Comparison of ENCODE assay signal across 8 cellular contexts in genomic region chr12:54294152-54294913, GRCh38. TPM values are rescaled to one million over a fixed set of nuclear protein-coding genes. Genes with fewer than 3 reads are reported as not detected.
A peak's percentile ranks its signal among the peaks of the same experiment; 100 is the strongest.
DNase-seq lines count a peak whose midpoint lies in the region; ATAC-seq, FAIRE-seq and TF ChIP-seq lines count a peak whose summit lies in the region.

No MANE protein-coding gene starts in this region.

- CTCF ChIA-PET in A673 (lab: Charles Lee), result interaction anchor here (1.2 kb wide), 1 partner anchor 34 kb away, joined by 3 read pairs; no protein-coding TSS in a partner anchor
- CTCF ChIA-PET in activated CD4-positive, alpha-beta memory T cell treated with anti-CD3 and anti-CD28 coated beads, Interleukin-2, amount 10 ng/mL, durations not matched to agents 7 days and 5 days (lab: Charles Lee), result interaction anchor here (0.7 to 6.7 kb wide), 16 partner anchors 8 to 330 kb away, joined by 3 to 72 read pairs (median 6); partner anchors contain the start of genes CBX5, COPZ1 and HNRNPA1

- intact Hi-C loops in A673 (cut with micrococcal nuclease; ENCODE audit: unreplicated experiment) (loop anchor here (2.0 kb wide), 2 partner anchors 66 to 74 kb away; no protein-coding TSS in a partner anchor), thyroid gland (cut with DNase I) (loop anchor here (5.0 kb wide), 2 partner anchors 33 to 68 kb away; partner anchors contain the start of genes COPZ1 and GPR84)

- H3K27ac ChIP-seq in A673 (ENCODE audit: low read depth, low read length, poor library complexity, severe bottlenecking) (no peak overlapping the region), endodermal cell (ENCODE audit: low read depth, low read length) (no peak overlapping the region), thyroid gland (no peak overlapping the region)

- H3K4me3 ChIP-seq in A673 (ENCODE audit: low read depth, low read length, poor library complexity, severe bottlenecking) (no peak overlapping the region), endodermal cell (ENCODE audit: low read length) (no peak overlapping the region), thyroid gland (replicated peaks in 1 of 3) (no peak overlapping the region)

- H3K27me3 ChIP-seq in A673 (replicated peaks; ENCODE audit: insufficient read depth, low read depth, low read length, poor library complexity) (peaks cover under 1% of the 10 kb centered on the region), endodermal cell (ENCODE audit: control insufficient read depth, insufficient read depth, low read length, poor library complexity, severe bottlenecking) (no peaks in the 10 kb centered on the region), thyroid gland (no peaks in the 10 kb centered on the region)

- H3K27ac Mint-ChIP-seq in activated CD4-positive, alpha-beta memory T cell treated with anti-CD3 and anti-CD28 coated beads, Interleukin-2, amount 10 ng/mL, durations not matched to agents 7 days and 5 days, result no peak overlapping the region
- no peak overlapping the region for H3K27ac Mint-ChIP-seq in endodermal cell

- 79 to 92% methylated on average over 5 to 8 of the region's 9 CpGs for WGBS in endodermal cell (ENCODE audit: insufficient coverage in 1 of 2, insufficient read length in 1 of 2), 2 experiments
- WGBS in thyroid gland, 2 donors, result 72% methylated on average over 9 of the region's 9 CpGs

- no peak for DNase-seq in A673 (ENCODE audit: low spot score)
- DNase-seq in GM12891 (ENCODE audit: insufficient read length, low spot score), result peak; percentile 55
- DNase-seq in NAMALWA (ENCODE audit: low spot score), result peak; percentile 55
- peak; percentile 75 for DNase-seq in activated CD4-positive, alpha-beta memory T cell treated with anti-CD3 and anti-CD28 coated beads, Interleukin-2, amount 10 ng/mL, durations not matched to agents 7 days and 5 days
- peak; percentile 97 for DNase-seq in endodermal cell
- DNase-seq in myocyte (ENCODE audit: low read depth), result peak; percentile 62
- DNase-seq in thyroid gland, result peak; percentile 32 to 47

- H3K4me1 ChIP-seq in A673 (ENCODE audit: insufficient read depth, low read length, poor library complexity, severe bottlenecking) (no peaks in the 10 kb centered on the region), endodermal cell (ENCODE audit: control insufficient read depth, insufficient read depth, low read length) (peaks cover 7% of the 10 kb centered on the region), thyroid gland (no peaks in the 10 kb centered on the region)

- no peak for ATAC-seq in HG02840 (IDR thresholded peaks at IDR 0.05; ENCODE audit: low FRiP score, unreplicated experiment)

- no peak for FAIRE-seq in GM12891 (lab: Jason Lieb, UNC)

- H3K27me3 Mint-ChIP-seq in activated CD4-positive, alpha-beta memory T cell treated with anti-CD3 and anti-CD28 coated beads, Interleukin-2, amount 10 ng/mL, durations not matched to agents 7 days and 5 days, result peaks cover 18% of the 10 kb centered on the region
- H3K27me3 Mint-ChIP-seq in endodermal cell (ENCODE audit: insufficient read depth), result peaks cover 4% of the 10 kb centered on the region

- H3K9me3 ChIP-seq in A673 (ENCODE audit: low read depth, low read length, poor library complexity, severe bottlenecking) (no peaks in the 10 kb centered on the region), endodermal cell (ENCODE audit: control insufficient read depth, low read length) (no peaks in the 10 kb centered on the region), thyroid gland (no peaks in the 10 kb centered on the region)

- TF ChIP-seq POLR2A in GM12891 (IDR thresholded peaks at IDR 0.05; ENCODE audit: low read depth, low read length), result no peak
- TF ChIP-seq POLR2A in thyroid gland (IDR thresholded peaks at IDR 0.05), result no peak

- no TSS peak for BruUV-seq in A673 (replicated peaks; lab: Mats Ljungman, UMichigan)

- H3K36me3 ChIP-seq in A673 (ENCODE audit: insufficient read depth, low read length, poor library complexity, severe bottlenecking) (no peaks in the 10 kb centered on the region), endodermal cell (ENCODE audit: control insufficient read depth, insufficient read depth, low read length) (no peaks in the 10 kb centered on the region), thyroid gland (no peaks in the 10 kb centered on the region)

- H3K9me3 Mint-ChIP-seq in activated CD4-positive, alpha-beta memory T cell treated with anti-CD3 and anti-CD28 coated beads, Interleukin-2, amount 10 ng/mL, durations not matched to agents 7 days and 5 days, result no peaks in the 10 kb centered on the region
- no peaks in the 10 kb centered on the region for H3K9me3 Mint-ChIP-seq in endodermal cell

- H3K9ac ChIP-seq in endodermal cell (ENCODE audit: extremely low read depth, low read length, poor library complexity, severe bottlenecking), result no peak overlapping the region

- peaks cover 12% of the 10 kb centered on the region for H3K4me1 Mint-ChIP-seq in activated CD4-positive, alpha-beta memory T cell treated with anti-CD3 and anti-CD28 coated beads, Interleukin-2, amount 10 ng/mL, durations not matched to agents 7 days and 5 days
- peaks cover 16% of the 10 kb centered on the region for H3K4me1 Mint-ChIP-seq in endodermal cell

- no peaks in the 10 kb centered on the region for H3K36me3 Mint-ChIP-seq in activated CD4-positive, alpha-beta memory T cell treated with anti-CD3 and anti-CD28 coated beads, Interleukin-2, amount 10 ng/mL, durations not matched to agents 7 days and 5 days (ENCODE audit: low read depth)
- no peaks in the 10 kb centered on the region for H3K36me3 Mint-ChIP-seq in endodermal cell (ENCODE audit: low read depth)

- no peak overlapping the region for H3K4me3 Mint-ChIP-seq in activated CD4-positive, alpha-beta memory T cell treated with anti-CD3 and anti-CD28 coated beads, Interleukin-2, amount 10 ng/mL, durations not matched to agents 7 days and 5 days
- no peak overlapping the region for H3K4me3 Mint-ChIP-seq in endodermal cell

- POLR2A ChIA-PET in A673 (lab: Charles Lee; ENCODE audit: low non-redundant PET), result no interaction called here
- POLR2A ChIA-PET in activated CD4-positive, alpha-beta memory T cell treated with anti-CD3 and anti-CD28 coated beads, Interleukin-2, amount 10 ng/mL, durations not matched to agents 7 days and 5 days (lab: Charles Lee), result interaction anchor here (1.2 to 7.5 kb wide), 6 partner anchors 8 to 65 kb away, joined by 3 to 60 read pairs (median 12); partner anchors contain the start of genes CBX5, COPZ1 and HNRNPA1

- TF ChIP-seq CTCF in A673 (conservative IDR thresholded peaks at IDR 0.05; ENCODE audit: low read depth, low read length) (peak; percentile 85), endodermal cell (conservative IDR thresholded peaks at IDR 0.05) (peak; percentile 91), thyroid gland (IDR thresholded peaks at IDR 0.05) (peak; percentile 37 to 74 (median 64))

TF ChIP-seq in GM12891, 5 proteins besides CTCF, POLR2A, EP300 and RAD21:
- TF ChIP-seq TAF1 (IDR thresholded peaks at IDR 0.05; ENCODE audit: low read depth, low read length) (no peak), POU2F2 (IDR thresholded peaks at IDR 0.05; ENCODE audit: low read depth, low read length) (no peak), POLR2AphosphoS5 (IDR thresholded peaks at IDR 0.05; ENCODE audit: low read depth, low read length) (no peak), SPI1 (IDR thresholded peaks at IDR 0.05; ENCODE audit: low read depth, low read length) (no peak), PAX5 (IDR thresholded peaks at IDR 0.05; ENCODE audit: insufficient read depth, low read length, severe bottlenecking) (no peak)

RNA-seq across cellular contexts. Expression of gene NFE2, which starts 6.5 kb away (rescaled TPM):
- not detected in 2 replicates for total RNA-seq in A673 (2021)
- not detected for polyA plus RNA-seq in GM12891 (2012; ENCODE audit: low read depth, missing spikeins)
- total RNA-seq in activated CD4-positive, alpha-beta memory T cell treated with anti-CD3 and anti-CD28 coated beads, Interleukin-2, amount 10 ng/mL, durations not matched to agents 7 days and 5 days, result under 1 TPM in 1 of 2 experiments, not detected in 1; 0.20 TPM
- 1 to 10 TPM; 2.7 TPM for total RNA-seq in endodermal cell
- 1.8 TPM for polyA plus RNA-seq in endodermal cell (2013, experiment 1 of 2)
- polyA plus RNA-seq in endodermal cell (2013, experiment 2 of 2), result 1.6 TPM
- total RNA-seq in myocyte, result 1.1 and 1.4 TPM in 2 replicates
- 0.08 TPM for polyA plus RNA-seq in myocyte (2012)
- 1 to 10 TPM in 1 of 4 donors, under 1 TPM in 3; 0.56 to 1.7 (median 0.61) TPM for total RNA-seq in thyroid gland

RNA-seq across cellular contexts. Expression of gene HNRNPA1, which starts 13.8 kb away (rescaled TPM):
- total RNA-seq in A673 (2021), result 1,763 and 1,764 TPM in 2 replicates
- 1,959 TPM for polyA plus RNA-seq in GM12891 (2012; ENCODE audit: low read depth, missing spikeins)
- 1,000 to 10,000 TPM; 1,361 to 1,363 TPM for total RNA-seq in activated CD4-positive, alpha-beta memory T cell treated with anti-CD3 and anti-CD28 coated beads, Interleukin-2, amount 10 ng/mL, durations not matched to agents 7 days and 5 days
- 1,000 to 10,000 TPM; 2,414 to 2,488 TPM for total RNA-seq in endodermal cell
- polyA plus RNA-seq in endodermal cell (2013, experiment 1 of 2), result 3,140 TPM
- polyA plus RNA-seq in endodermal cell (2013, experiment 2 of 2), result 2,763 TPM
- total RNA-seq in myocyte, result 183 and 272 TPM in 2 replicates
- polyA plus RNA-seq in myocyte (2012), result 371 TPM
- 100 to 1,000 TPM; 298 to 519 (median 435) TPM for total RNA-seq in thyroid gland

RNA-seq across cellular contexts. Expression of gene CBX5, which starts 14.4 kb away (rescaled TPM):
- total RNA-seq in A673 (2021) (235 and 254 TPM in 2 replicates), endodermal cell (100 to 1,000 TPM; 230 to 341 TPM), myocyte (41.6 and 48.6 TPM in 2 replicates), thyroid gland (10 to 100 TPM; 56.2 to 97.4 (median 87.1) TPM)
- 19.7 TPM for polyA plus RNA-seq in GM12891 (2012; ENCODE audit: low read depth, missing spikeins)
- 100 to 1,000 TPM; 103 to 106 TPM for total RNA-seq in activated CD4-positive, alpha-beta memory T cell treated with anti-CD3 and anti-CD28 coated beads, Interleukin-2, amount 10 ng/mL, durations not matched to agents 7 days and 5 days
- polyA plus RNA-seq in endodermal cell (2013, experiment 1 of 2), result 106 TPM
- 117 TPM for polyA plus RNA-seq in endodermal cell (2013, experiment 2 of 2)
- 18.3 TPM for polyA plus RNA-seq in myocyte (2012)

RNA-seq across cellular contexts. Expression of gene COPZ1, which starts 30.6 kb away (rescaled TPM):
- total RNA-seq in A673 (2021) (169 and 187 TPM in 2 replicates), endodermal cell (100 to 1,000 TPM; 153 to 183 TPM), myocyte (228 and 256 TPM in 2 replicates), thyroid gland (100 to 1,000 TPM; 181 to 284 (median 236) TPM)
- polyA plus RNA-seq in GM12891 (2012; ENCODE audit: low read depth, missing spikeins), result 175 TPM
- 100 to 1,000 TPM; 126 to 130 TPM for total RNA-seq in activated CD4-positive, alpha-beta memory T cell treated with anti-CD3 and anti-CD28 coated beads, Interleukin-2, amount 10 ng/mL, durations not matched to agents 7 days and 5 days
- 138 TPM for polyA plus RNA-seq in endodermal cell (2013, experiment 1 of 2)
- 134 TPM for polyA plus RNA-seq in endodermal cell (2013, experiment 2 of 2)
- polyA plus RNA-seq in myocyte (2012), result 259 TPM
